In the genomic region with DNA sequence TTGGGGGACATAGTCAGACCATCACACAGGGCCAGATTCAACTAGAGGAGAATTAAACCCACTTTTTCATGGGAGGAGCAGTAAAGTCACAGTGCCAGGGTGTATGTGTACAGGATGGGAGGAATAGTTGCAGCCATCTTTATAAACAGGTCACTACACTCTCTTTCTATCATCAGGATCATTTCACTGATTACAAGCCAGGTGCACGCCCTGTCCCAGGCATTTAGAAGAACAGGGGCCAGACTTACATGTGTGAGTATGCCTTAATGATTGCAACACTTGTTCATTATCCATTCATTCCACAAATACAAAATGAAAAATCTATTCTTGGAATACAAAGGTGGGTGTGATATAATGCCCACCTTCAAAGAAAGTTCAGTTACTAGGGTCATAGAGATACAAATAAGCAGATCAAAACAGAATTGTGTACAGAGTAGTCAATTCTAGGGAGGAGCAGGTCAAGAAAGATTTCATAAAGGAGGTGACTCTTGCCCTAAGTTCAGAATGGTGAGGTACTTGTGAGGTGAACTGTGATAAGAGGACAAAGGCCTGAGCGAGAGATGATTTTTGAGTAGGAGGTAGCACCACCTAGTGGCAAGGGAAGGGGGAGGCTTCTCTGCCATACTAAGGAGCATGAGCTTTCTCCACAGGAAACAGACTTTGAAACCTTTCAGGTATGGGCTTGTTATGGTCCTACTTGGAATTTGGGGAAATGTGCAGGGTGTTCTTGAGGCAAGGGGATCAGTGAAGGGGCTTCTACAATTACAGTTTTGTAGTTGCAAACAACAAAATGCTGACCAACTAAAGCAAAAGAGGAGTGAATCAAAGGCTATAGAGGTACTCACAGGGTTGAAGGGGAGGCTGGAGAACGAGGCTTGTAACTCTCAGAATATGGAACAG, we compare ENCODE assay signal across 9 cellular contexts.
DNase-seq lines count a peak whose midpoint lies in the region; ATAC-seq and TF ChIP-seq lines count a peak whose summit lies in the region.
"Had no signal": no experiment of that assay in that cellular context is flagged by ENCODE, and none has a peak within 500 bp of the region (broad histone marks: within the 10 kb centered on the region; RNA-seq: fewer than 3 reads in every experiment).

No MANE protein-coding gene starts in this region.

- H3K4me1 ChIP-seq in RWPE2 (ENCODE audit: insufficient read depth, poor library complexity, severe bottlenecking) = no peaks in the 10 kb centered on the region
- no peaks in the 10 kb centered on the region for H3K4me1 ChIP-seq in body of pancreas

- H3K36me3 ChIP-seq in RWPE2 (ENCODE audit: low read depth) = no peaks in the 10 kb centered on the region
- H3K36me3 ChIP-seq in body of pancreas (replicated peaks in 1 of 2; ENCODE audit: insufficient read depth in 1 of 2, low read depth in 2 of 2) = no peaks in the 10 kb centered on the region
- H3K36me3 ChIP-seq: neutrophil had no signal

- ATAC-seq in GM21825 (IDR thresholded peaks at IDR 0.05; ENCODE audit: unreplicated experiment) = peak; percentile 90
- ATAC-seq in RWPE2 (ENCODE audit: low read depth) = peak; percentile 94
- ATAC-seq in body of pancreas = peak; percentile 87

- H3K27me3 ChIP-seq in RWPE2 (ENCODE audit: insufficient read depth, poor library complexity, severe bottlenecking) (no peaks in the 10 kb centered on the region), body of pancreas (no peaks in the 10 kb centered on the region)
- H3K27me3 ChIP-seq: neutrophil had no signal

- intact Hi-C loops in body of pancreas (cut with DNase I) = no loop called here

- TF ChIP-seq CTCF in RWPE2 (IDR thresholded peaks at IDR 0.05; ENCODE audit: poor library complexity, severe bottlenecking) (peak; percentile 80), body of pancreas (IDR thresholded peaks at IDR 0.05) (peak; percentile 59 to 85 (median 75))

- DNase-seq in stimulated activated CD4-positive, alpha-beta T cell treated with anti-CD3 and anti-CD28 coated beads, Interleukin-12 subunit alpha, Interleukin-12 subunit beta, amount 100 ng/mL, for 48 hours (ENCODE audit: low read depth in 2 of 3, low spot score in 1 of 3) = peak; percentile 5 to 40 (median 6)
- no peak for DNase-seq in stimulated activated CD4-positive, alpha-beta T cell treated with anti-CD3 and anti-CD28 coated beads, Interleukin-12 subunit alpha, Interleukin-12 subunit beta, amount 100 ng/mL, for 4 hours
- DNase-seq in HuH-7.5 (ENCODE audit: low spot score) (peak; percentile 53), RWPE2 (ENCODE audit: low spot score) (no peak), body of pancreas (peak; percentile 46 to 58 (median 53)), iris pigment epithelial cell (ENCODE audit: low read depth) (peak; percentile 51)
- DNase-seq in stimulated activated CD8-positive, alpha-beta memory T cell treated with anti-CD3 and anti-CD28 coated beads, Interleukin-12 subunit alpha, Interleukin-12 subunit beta, amount 100 ng/mL, for 1 hour (ENCODE audit: low read depth) = peak; percentile 23

- no peak overlapping the region for H3K27ac ChIP-seq in RWPE2 (ENCODE audit: poor library complexity, severe bottlenecking)
- no peak overlapping the region for H3K27ac ChIP-seq in body of pancreas
- H3K27ac ChIP-seq: neutrophil had no signal

- H3K4me3 ChIP-seq in RWPE2 (ENCODE audit: severe bottlenecking) (no peak overlapping the region), body of pancreas (no peak overlapping the region)

- no peaks in the 10 kb centered on the region for H3K9me3 ChIP-seq in RWPE2 (ENCODE audit: severe bottlenecking)
- no peaks in the 10 kb centered on the region for H3K9me3 ChIP-seq in body of pancreas
- H3K9me3 ChIP-seq: neutrophil had no signal

- no peak for TF ChIP-seq POLR2A in body of pancreas (IDR thresholded peaks at IDR 0.05)

- 36 to 43% methylated on average over 3 of the region's 3 CpGs for WGBS in body of pancreas, 2 donors

Comparison
In these comparisons a context has a peak if more than half of its experiments do, and no peak if none do; other contexts are left out.
1. DNase-seq: peak in stimulated activated CD4-positive, alpha-beta T cell treated with anti-CD3 and anti-CD28 coated beads, Interleukin-12 subunit alpha, Interleukin-12 subunit beta, amount 100 ng/mL, for 48 hours (3 of 3), HuH-7.5 (single experiment), body of pancreas (4 of 4), iris pigment epithelial cell (single experiment) and stimulated activated CD8-positive, alpha-beta memory T cell treated with anti-CD3 and anti-CD28 coated beads, Interleukin-12 subunit alpha, Interleukin-12 subunit beta, amount 100 ng/mL, for 1 hour (single experiment); none in stimulated activated CD4-positive, alpha-beta T cell treated with anti-CD3 and anti-CD28 coated beads, Interleukin-12 subunit alpha, Interleukin-12 subunit beta, amount 100 ng/mL, for 4 hours (single experiment) and RWPE2 (single experiment).
2. Peak in every context shown above with its lines, with median percentiles within 50 percentile points of each other: ATAC-seq.